ENCODE assay signal across 8 cellular contexts in the genomic region with DNA sequence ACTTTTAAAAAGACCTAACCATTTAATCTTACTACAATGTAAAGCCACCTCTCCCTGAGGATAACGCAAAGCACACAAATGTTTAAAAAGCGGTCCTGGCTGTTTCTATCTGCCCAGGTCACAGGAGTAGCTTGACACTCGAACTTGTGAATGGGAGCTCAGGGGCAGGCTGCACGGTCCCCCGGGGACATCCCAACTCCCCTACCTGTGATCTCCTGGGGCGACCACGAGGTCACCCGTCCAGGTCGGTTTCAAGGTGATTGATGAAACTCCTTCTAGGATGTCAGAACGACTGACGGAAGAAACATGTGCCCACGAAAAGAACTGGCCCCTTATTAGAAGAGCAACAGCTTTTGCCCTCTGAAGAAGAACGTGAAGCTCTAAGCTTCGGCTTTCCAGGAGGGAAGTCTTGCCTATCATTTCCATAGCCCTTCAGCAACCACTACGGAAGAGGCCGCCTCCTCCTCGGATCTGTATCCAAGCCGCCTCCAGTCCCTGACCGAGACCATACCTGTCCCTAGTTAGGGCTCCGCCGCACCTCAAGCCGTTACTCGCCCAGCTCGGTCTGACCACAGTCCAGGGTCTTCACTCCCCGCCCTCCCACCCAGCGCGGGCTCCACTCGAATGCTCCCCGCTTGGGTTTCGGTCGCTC. TPM values are rescaled to one million over a fixed set of nuclear protein-coding genes. Genes with fewer than 3 reads are reported as not detected.
DNase-seq lines count a peak whose midpoint lies in the region; ATAC-seq and TF ChIP-seq lines count a peak whose summit lies in the region.

No MANE protein-coding gene starts in this region.

- intact Hi-C loops in esophagus muscularis mucosa (cut with DNase I) = no loop called here

- H3K9me3 ChIP-seq in esophagus muscularis mucosa (no peaks in the 10 kb centered on the region), neutrophil (no peaks in the 10 kb centered on the region)

- H3K27me3 ChIP-seq in HL-60 (ENCODE audit: insufficient read depth, poor library complexity, severe bottlenecking) (no peaks in the 10 kb centered on the region), esophagus muscularis mucosa (no peaks in the 10 kb centered on the region), neutrophil (no peaks in the 10 kb centered on the region)

- no peak for TF ChIP-seq EP300 in esophagus muscularis mucosa (IDR thresholded peaks at IDR 0.05)

- 0% methylated on average over 23 of the region's 31 CpGs for WGBS in esophagus muscularis mucosa

- ATAC-seq in GM18520 (IDR thresholded peaks at IDR 0.05; ENCODE audit: unreplicated experiment) = no peak

- H3K27ac ChIP-seq in HL-60 (replicated peaks) (peak overlapping the region; percentile 83), esophagus muscularis mucosa (replicated peaks in 1 of 4) (peak overlapping the region; percentile 95 to 97 (median 96)), neutrophil (peak overlapping the region; percentile 81)

- H3K4me3 ChIP-seq in HL-60 (replicated peaks; ENCODE audit: insufficient read depth, low read length) = peak overlapping the region; percentile 57
- peak overlapping the region; percentile 80 to 89 (median 84) for H3K4me3 ChIP-seq in esophagus muscularis mucosa
- H3K4me3 ChIP-seq in neutrophil (ENCODE audit: low read depth in 1 of 2, low read length in 1 of 2) = peak overlapping the region; percentile 83 to 93

- H3K4me1 ChIP-seq in esophagus muscularis mucosa = peaks cover 10 to 23% (median 15%) of the 10 kb centered on the region in 4 donors
- H3K4me1 ChIP-seq in neutrophil (ENCODE audit: control insufficient read depth in 1 of 2, insufficient read depth in 1 of 2, low read depth in 1 of 2, low read length in 1 of 2) = peaks cover 14 to 19% of the 10 kb centered on the region in 2 experiments

- peak; percentile 29 for DNase-seq in GM03348 (ENCODE audit: low spot score)
- peak in 1 of 2 experiments; percentile 3 for DNase-seq in HL-60 (ENCODE audit: low read depth in 1 of 2, low spot score in 1 of 2)
- peak; percentile 21 to 22 for DNase-seq in activated CD4-positive, alpha-beta T cell treated with anti-CD3 and anti-CD28 coated beads, Interleukin-2, amount 50 U/mL, for 48 hours
- DNase-seq in esophagus muscularis mucosa (ENCODE audit: extremely low spot score) = no peak
- no peak for DNase-seq in NCI-H187 treated with DMSO at 0.1 percent for 48 hours (lab: John Stamatoyannopoulos, UW)
- DNase-seq in HuH-7.5 (ENCODE audit: low spot score) = no peak

- TF ChIP-seq CTCF in HL-60 (IDR thresholded peaks at IDR 0.05; ENCODE audit: insufficient read depth, low read length) (no peak), esophagus muscularis mucosa (IDR thresholded peaks at IDR 0.05) (no peak), neutrophil (IDR thresholded peaks at IDR 0.05) (no peak)

- no peak for TF ChIP-seq POLR2A in esophagus muscularis mucosa (IDR thresholded peaks at IDR 0.05; ENCODE audit: low read depth)

- H3K36me3 ChIP-seq in esophagus muscularis mucosa (peaks cover 18 to 38% (median 32%) of the 10 kb centered on the region in 4 donors), neutrophil (peaks cover 12% of the 10 kb centered on the region)

RNA-seq across cellular contexts. Expression of a gene that starts 0.4 kb away (rescaled TPM):
- total RNA-seq in esophagus muscularis mucosa = 10 to 100 TPM; 39.9 to 57.3 (median 44.6) TPM

Comparison
In these comparisons a context has a peak if more than half of its experiments do, and no peak if none do; other contexts are left out.
1. DNase-seq: peak in GM03348 (single experiment) and activated CD4-positive, alpha-beta T cell treated with anti-CD3 and anti-CD28 coated beads, Interleukin-2, amount 50 U/mL, for 48 hours (2 of 2); none in esophagus muscularis mucosa (single experiment), NCI-H187 treated with DMSO at 0.1 percent for 48 hours (single experiment) and HuH-7.5 (single experiment).
2. Peak in every context shown above with its lines, with median percentiles within 50 percentile points of each other: H3K27ac ChIP-seq and H3K4me3 ChIP-seq.